Comparison of ENCODE assay signal across 1 cellular context in the genomic region with DNA sequence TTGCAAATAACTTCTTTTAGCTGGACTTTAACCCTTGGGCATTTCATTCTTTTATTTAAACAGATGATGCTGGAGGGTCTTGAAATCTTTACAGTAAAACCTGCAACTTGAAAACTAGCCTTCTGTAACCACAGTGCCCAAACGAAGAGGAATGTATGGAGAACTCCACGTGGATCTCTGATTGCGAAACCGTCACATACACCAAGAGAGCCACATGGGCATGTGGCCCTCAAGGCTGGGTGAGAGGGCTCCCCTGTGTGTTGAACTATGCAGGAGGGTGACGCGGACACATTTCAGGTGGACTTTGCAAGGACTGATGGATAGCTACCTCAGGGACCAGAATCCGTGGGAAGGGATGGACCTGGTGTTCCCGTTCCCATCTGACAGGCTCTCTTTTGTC.
TF ChIP-seq lines count a peak whose summit lies in the region.

No MANE protein-coding gene starts in this region.

TF ChIP-seq in H1, 55 proteins besides CTCF, POLR2A, EP300 and RAD21 (continued from another document):
- no peak for TF ChIP-seq CHD2 (IDR thresholded peaks at IDR 0.05; ENCODE audit: low read length)
